In genomic region chr11:78274739-78275138, GRCh38 we compare ENCODE assay signal across 19 cellular contexts.
"Had no signal": no experiment of that assay in that cellular context is flagged by ENCODE, and none has a peak within 500 bp of the region (broad histone marks: within the 10 kb centered on the region; RNA-seq: fewer than 3 reads in every experiment).

No MANE protein-coding gene starts in this region.

- H3K4me3 Mint-ChIP-seq: effector memory CD8-positive, alpha-beta T cell; natural killer cell; neural progenitor cell; stimulated activated naive B cell treated with anti-CD40 and anti-IgM and Interleukin-4, amounts not matched to agents 10 μg/mL and 1 μg/mL and 100 μg/mL, for 72 hours; stimulated activated naive CD8-positive, alpha-beta T cell treated with anti-CD3 and anti-CD28 coated beads, Interleukin-15, Interleukin-2, amounts not matched to agents 100 ng/mL and 50 ng/mL, for 24 hours had no signal

- H3K27me3 Mint-ChIP-seq: effector memory CD8-positive, alpha-beta T cell; stimulated activated naive B cell treated with anti-CD40 and anti-IgM and Interleukin-4, amounts not matched to agents 10 μg/mL and 1 μg/mL and 100 μg/mL, for 72 hours; stimulated activated naive CD8-positive, alpha-beta T cell treated with anti-CD3 and anti-CD28 coated beads, Interleukin-15, Interleukin-2, amounts not matched to agents 100 ng/mL and 50 ng/mL, for 24 hours had no signal

- H3K36me3 Mint-ChIP-seq: natural killer cell had no signal

- H3K4me1 Mint-ChIP-seq: natural killer cell; stimulated activated naive B cell treated with anti-CD40 and anti-IgM and Interleukin-4, amounts not matched to agents 10 μg/mL and 1 μg/mL and 100 μg/mL, for 72 hours had no signal

- DNase-seq: colonic mucosa; dermis blood vessel endothelial cell; effector memory CD8-positive, alpha-beta T cell; left ventricle myocardium superior; lower lobe of right lung; natural killer cell; nucleus accumbens; ovary; posterior cingulate gyrus; psoas muscle; right cardiac atrium; spleen; stimulated activated CD4-positive, alpha-beta T cell treated with anti-CD3 and anti-CD28 coated beads, Interleukin-4, amount 100 ng/mL, for 4 hours; stimulated activated naive B cell treated with anti-CD40 and anti-IgM and Interleukin-4, amounts not matched to agents 10 μg/mL and 1 μg/mL and 100 μg/mL, for 72 hours; transverse colon; upper lobe of right lung; uterus had no signal

- H3K27ac Mint-ChIP-seq: effector memory CD8-positive, alpha-beta T cell; natural killer cell; neural progenitor cell; stimulated activated naive B cell treated with anti-CD40 and anti-IgM and Interleukin-4, amounts not matched to agents 10 μg/mL and 1 μg/mL and 100 μg/mL, for 72 hours; stimulated activated naive CD8-positive, alpha-beta T cell treated with anti-CD3 and anti-CD28 coated beads, Interleukin-15, Interleukin-2, amounts not matched to agents 100 ng/mL and 50 ng/mL, for 24 hours had no signal
